4 cellular contexts compared by ENCODE assay signal in the genomic region with DNA sequence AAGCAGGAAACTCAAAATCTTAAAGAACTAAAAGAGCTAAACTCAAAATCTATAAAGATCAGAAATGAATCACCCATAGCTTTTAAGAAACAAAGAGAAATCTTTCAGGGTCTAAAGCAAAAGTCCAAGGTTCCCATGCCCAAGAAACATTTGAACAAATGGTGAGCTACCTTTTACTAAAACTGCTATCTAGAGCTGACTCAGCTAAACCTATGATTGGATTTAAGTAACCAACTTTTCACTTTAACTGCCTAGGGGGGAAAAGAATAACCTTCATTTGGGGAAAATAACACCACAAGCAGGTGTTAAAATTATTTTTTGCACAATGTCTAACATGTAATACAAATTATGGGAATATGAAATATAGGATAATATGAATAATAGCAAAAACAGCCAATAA.
TF ChIP-seq lines count a peak whose summit lies in the region.

No MANE protein-coding gene starts in this region.

TF ChIP-seq in HepG2, 621 proteins besides CTCF, POLR2A, EP300 and RAD21:
- TF ChIP-seq MAFF (IDR thresholded peaks at IDR 0.05; ENCODE audit: low read depth, low read length) (peak; percentile 80), MAFK (conservative IDR thresholded peaks at IDR 0.05 in 1 of 2, IDR thresholded peaks at IDR 0.05 in 1 of 2; ENCODE audit: low read length in 2 of 2) (peak; percentile 68 to 86; a peak in 3 of 4 replicates), MEIS1 (CRISPR knock-in tag; IDR thresholded peaks at IDR 0.05; ENCODE audit: borderline replicate concordance) (no peak), ZNF383 (CRISPR knock-in tag; IDR thresholded peaks at IDR 0.05; ENCODE audit: borderline replicate concordance) (no peak)

TF ChIP-seq in A549, 52 proteins besides CTCF, POLR2A, EP300 and RAD21:
- TF ChIP-seq ZFP36 (IDR thresholded peaks at IDR 0.05; ENCODE audit: borderline replicate concordance, partially characterized antibody) (no peak), MAFK (IDR thresholded peaks at IDR 0.05; ENCODE audit: partially characterized antibody) (peak; percentile 70)
- TF ChIP-seq, protein P1, sequence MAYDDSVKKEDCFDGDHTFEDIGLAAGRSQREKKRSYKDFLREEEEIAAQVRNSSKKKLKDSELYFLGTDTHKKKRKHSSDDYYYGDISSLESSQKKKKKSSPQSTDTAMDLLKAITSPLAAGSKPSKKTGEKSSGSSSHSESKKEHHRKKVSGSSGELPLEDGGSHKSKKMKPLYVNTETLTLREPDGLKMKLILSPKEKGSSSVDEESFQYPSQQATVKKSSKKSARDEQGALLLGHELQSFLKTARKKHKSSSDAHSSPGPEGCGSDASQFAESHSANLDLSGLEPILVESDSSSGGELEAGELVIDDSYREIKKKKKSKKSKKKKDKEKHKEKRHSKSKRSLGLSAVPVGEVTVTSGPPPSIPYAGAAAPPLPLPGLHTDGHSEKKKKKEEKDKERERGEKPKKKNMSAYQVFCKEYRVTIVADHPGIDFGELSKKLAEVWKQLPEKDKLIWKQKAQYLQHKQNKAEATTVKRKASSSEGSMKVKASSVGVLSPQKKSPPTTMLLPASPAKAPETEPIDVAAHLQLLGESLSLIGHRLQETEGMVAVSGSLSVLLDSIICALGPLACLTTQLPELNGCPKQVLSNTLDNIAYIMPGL (CRISPR knock-in tag; IDR thresholded peaks at IDR 0.05; ENCODE audit: borderline replicate concordance), result no peak

TF ChIP-seq in IMR-90, 13 proteins besides CTCF, POLR2A, EP300 and RAD21:
- TF ChIP-seq MAFK (IDR thresholded peaks at IDR 0.05; ENCODE audit: low read depth, low read length), result peak; percentile 57
- no peak for TF ChIP-seq BHLHE40 (IDR thresholded peaks at IDR 0.05; ENCODE audit: low read depth, low read length)

TF ChIP-seq in K562, 482 proteins besides CTCF, POLR2A, EP300 and RAD21:
- TF ChIP-seq C11orf30 (IDR thresholded peaks at IDR 0.05; ENCODE audit: low read depth) (0 out of 2 replicates have a peak, but pooled peaks have one; percentile 24), MAFK (IDR thresholded peaks at IDR 0.05; ENCODE audit: low read length) (0 out of 2 replicates have a peak, but pooled peaks have one; percentile 25), ZNF316 (IDR thresholded peaks at IDR 0.05) (peak; percentile 63), SMARCE1 (IDR thresholded peaks at IDR 0.05) (no peak), MAFF (IDR thresholded peaks at IDR 0.05; ENCODE audit: low read length) (peak; percentile 17; the same call in 1 of the 2 replicates), SPI1 (IDR thresholded peaks at IDR 0.05; ENCODE audit: borderline replicate concordance, low read depth, low read length) (no peak), ZNF124 (CRISPR knock-in tag; IDR thresholded peaks at IDR 0.05) (no peak), PHB (CRISPR knock-in tag; IDR thresholded peaks at IDR 0.05) (no peak), ZNF133 (CRISPR knock-in tag; IDR thresholded peaks at IDR 0.05) (no peak)
- TF ChIP-seq, protein P2, sequence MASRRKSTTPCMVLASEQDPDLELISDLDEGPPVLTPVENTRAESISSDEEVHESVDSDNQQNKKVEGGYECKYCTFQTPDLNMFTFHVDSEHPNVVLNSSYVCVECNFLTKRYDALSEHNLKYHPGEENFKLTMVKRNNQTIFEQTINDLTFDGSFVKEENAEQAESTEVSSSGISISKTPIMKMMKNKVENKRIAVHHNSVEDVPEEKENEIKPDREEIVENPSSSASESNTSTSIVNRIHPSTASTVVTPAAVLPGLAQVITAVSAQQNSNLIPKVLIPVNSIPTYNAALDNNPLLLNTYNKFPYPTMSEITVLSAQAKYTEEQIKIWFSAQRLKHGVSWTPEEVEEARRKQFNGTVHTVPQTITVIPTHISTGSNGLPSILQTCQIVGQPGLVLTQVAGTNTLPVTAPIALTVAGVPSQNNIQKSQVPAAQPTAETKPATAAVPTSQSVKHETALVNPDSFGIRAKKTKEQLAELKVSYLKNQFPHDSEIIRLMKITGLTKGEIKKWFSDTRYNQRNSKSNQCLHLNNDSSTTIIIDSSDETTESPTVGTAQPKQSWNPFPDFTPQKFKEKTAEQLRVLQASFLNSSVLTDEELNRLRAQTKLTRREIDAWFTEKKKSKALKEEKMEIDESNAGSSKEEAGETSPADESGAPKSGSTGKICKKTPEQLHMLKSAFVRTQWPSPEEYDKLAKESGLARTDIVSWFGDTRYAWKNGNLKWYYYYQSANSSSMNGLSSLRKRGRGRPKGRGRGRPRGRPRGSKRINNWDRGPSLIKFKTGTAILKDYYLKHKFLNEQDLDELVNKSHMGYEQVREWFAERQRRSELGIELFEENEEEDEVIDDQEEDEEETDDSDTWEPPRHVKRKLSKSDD (conservative IDR thresholded peaks at IDR 0.05; ENCODE audit: low read length), result no peak
- TF ChIP-seq, protein P3, sequence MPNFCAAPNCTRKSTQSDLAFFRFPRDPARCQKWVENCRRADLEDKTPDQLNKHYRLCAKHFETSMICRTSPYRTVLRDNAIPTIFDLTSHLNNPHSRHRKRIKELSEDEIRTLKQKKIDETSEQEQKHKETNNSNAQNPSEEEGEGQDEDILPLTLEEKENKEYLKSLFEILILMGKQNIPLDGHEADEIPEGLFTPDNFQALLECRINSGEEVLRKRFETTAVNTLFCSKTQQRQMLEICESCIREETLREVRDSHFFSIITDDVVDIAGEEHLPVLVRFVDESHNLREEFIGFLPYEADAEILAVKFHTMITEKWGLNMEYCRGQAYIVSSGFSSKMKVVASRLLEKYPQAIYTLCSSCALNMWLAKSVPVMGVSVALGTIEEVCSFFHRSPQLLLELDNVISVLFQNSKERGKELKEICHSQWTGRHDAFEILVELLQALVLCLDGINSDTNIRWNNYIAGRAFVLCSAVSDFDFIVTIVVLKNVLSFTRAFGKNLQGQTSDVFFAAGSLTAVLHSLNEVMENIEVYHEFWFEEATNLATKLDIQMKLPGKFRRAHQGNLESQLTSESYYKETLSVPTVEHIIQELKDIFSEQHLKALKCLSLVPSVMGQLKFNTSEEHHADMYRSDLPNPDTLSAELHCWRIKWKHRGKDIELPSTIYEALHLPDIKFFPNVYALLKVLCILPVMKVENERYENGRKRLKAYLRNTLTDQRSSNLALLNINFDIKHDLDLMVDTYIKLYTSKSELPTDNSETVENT (CRISPR knock-in tag; IDR thresholded peaks at IDR 0.05), result no peak
- TF ChIP-seq, protein P4, sequence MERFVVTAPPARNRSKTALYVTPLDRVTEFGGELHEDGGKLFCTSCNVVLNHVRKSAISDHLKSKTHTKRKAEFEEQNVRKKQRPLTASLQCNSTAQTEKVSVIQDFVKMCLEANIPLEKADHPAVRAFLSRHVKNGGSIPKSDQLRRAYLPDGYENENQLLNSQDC (CRISPR knock-in tag; IDR thresholded peaks at IDR 0.05), result no peak
- TF ChIP-seq, protein P5, sequence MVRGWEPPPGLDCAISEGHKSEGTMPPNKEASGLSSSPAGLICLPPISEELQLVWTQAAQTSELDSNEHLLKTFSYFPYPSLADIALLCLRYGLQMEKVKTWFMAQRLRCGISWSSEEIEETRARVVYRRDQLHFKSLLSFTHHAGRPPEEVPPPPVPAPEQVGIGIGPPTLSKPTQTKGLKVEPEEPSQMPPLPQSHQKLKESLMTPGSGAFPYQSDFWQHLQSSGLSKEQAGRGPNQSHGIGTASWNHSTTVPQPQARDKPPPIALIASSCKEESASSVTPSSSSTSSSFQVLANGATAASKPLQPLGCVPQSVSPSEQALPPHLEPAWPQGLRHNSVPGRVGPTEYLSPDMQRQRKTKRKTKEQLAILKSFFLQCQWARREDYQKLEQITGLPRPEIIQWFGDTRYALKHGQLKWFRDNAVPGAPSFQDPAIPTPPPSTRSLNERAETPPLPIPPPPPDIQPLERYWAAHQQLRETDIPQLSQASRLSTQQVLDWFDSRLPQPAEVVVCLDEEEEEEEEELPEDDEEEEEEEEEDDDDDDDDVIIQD (CRISPR knock-in tag; IDR thresholded peaks at IDR 0.05), result no peak
- TF ChIP-seq, protein P6, sequence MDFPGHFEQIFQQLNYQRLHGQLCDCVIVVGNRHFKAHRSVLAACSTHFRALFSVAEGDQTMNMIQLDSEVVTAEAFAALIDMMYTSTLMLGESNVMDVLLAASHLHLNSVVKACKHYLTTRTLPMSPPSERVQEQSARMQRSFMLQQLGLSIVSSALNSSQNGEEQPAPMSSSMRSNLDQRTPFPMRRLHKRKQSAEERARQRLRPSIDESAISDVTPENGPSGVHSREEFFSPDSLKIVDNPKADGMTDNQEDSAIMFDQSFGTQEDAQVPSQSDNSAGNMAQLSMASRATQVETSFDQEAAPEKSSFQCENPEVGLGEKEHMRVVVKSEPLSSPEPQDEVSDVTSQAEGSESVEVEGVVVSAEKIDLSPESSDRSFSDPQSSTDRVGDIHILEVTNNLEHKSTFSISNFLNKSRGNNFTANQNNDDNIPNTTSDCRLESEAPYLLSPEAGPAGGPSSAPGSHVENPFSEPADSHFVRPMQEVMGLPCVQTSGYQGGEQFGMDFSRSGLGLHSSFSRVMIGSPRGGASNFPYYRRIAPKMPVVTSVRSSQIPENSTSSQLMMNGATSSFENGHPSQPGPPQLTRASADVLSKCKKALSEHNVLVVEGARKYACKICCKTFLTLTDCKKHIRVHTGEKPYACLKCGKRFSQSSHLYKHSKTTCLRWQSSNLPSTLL (IDR thresholded peaks at IDR 0.05), result no peak
